Comparison of ENCODE assay signal across 13 cellular contexts in the genomic region with DNA sequence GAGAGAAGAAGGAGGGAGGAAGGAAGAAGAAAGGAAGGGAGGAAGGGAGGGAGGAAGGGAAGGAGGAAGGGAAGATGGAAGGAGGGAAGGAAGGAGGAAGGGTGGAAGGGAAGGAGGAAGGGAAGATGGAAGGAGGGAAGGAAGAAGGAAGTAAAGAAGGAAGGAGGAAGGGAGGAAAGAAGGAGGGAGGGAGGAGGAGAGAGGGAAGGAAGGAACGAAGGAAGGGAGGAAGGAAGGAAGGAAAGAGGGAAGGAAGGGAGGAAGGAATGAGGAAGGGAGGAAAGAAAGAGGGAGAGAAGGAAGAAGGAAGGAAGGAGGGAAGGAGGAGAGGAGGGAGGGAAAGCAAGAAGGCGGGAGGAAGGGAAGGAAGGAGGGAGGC. TPM values are rescaled to one million over a fixed set of nuclear protein-coding genes. Genes with fewer than 3 reads are reported as not detected.
DNase-seq lines count a peak whose midpoint lies in the region; ATAC-seq and TF ChIP-seq lines count a peak whose summit lies in the region.
"Had no signal": no experiment of that assay in that cellular context is flagged by ENCODE, and none has a peak within 500 bp of the region (broad histone marks: within the 10 kb centered on the region; RNA-seq: fewer than 3 reads in every experiment).

No MANE protein-coding gene starts in this region.

- peak overlapping the region; percentile 18 for H3K27ac ChIP-seq in right cardiac atrium (ENCODE audit: low read length)
- no peak overlapping the region for H3K27ac ChIP-seq in fibroblast of lung (ENCODE audit: insufficient read depth, low read length)
- no peak overlapping the region for H3K27ac ChIP-seq in osteoblast (ENCODE audit: low read depth, low read length)

- DNase-seq in right cardiac atrium (no peak), Right ventricle myocardium inferior (ENCODE audit: missing footprints) (no peak), fibroblast of lung (ENCODE audit: low read depth in 2 of 2) (no peak), osteoblast (ENCODE audit: insufficient read length, low spot score, missing footprints) (no peak), NCI-H1048 (lab: John Stamatoyannopoulos, UW) (no peak), DMS53 (lab: John Stamatoyannopoulos, UW) (no peak)
- no peak for DNase-seq in activated naive CD4-positive, alpha-beta T cell treated with Interleukin-2 at 50 U/mL for 16 hours
- DNase-seq: NCI-H2227 treated with DMSO at 0.1 percent for 48 hours, SW 1271 had no signal

- H4K20me1 ChIP-seq in fibroblast of lung (ENCODE audit: control insufficient read depth, extremely low read depth, insufficient read depth, low read length) (no peaks in the 10 kb centered on the region), osteoblast (ENCODE audit: insufficient read depth, low read length) (no peaks in the 10 kb centered on the region)

- WGBS in right cardiac atrium = 47% methylated on average over 2 of the region's 2 CpGs

- H3K9ac ChIP-seq in fibroblast of lung (ENCODE audit: insufficient read depth, low read length) = no peak overlapping the region

- H3K4me3 ChIP-seq in right cardiac atrium (ENCODE audit: low read length) (no peak overlapping the region), fibroblast of lung (replicated peaks in 1 of 4; ENCODE audit: control extremely low read depth in 1 of 4, insufficient read depth in 1 of 4, low read depth in 3 of 4, low read length in 4 of 4) (no peak overlapping the region), osteoblast (ENCODE audit: insufficient read depth, low read length) (no peak overlapping the region)

- TF ChIP-seq CTCF in fibroblast of lung (conservative IDR thresholded peaks at IDR 0.05 in 1 of 2, IDR thresholded peaks at IDR 0.05 in 1 of 2; ENCODE audit: low read depth in 1 of 2, low read length in 2 of 2) = no peak
- TF ChIP-seq CTCF in osteoblast (IDR thresholded peaks at IDR 0.05; ENCODE audit: extremely low read depth, low read depth, low read length) = no peak

- H3K79me2 ChIP-seq in fibroblast of lung (ENCODE audit: control insufficient read depth, insufficient read depth, low read length) (no peaks in the 10 kb centered on the region), osteoblast (ENCODE audit: insufficient read depth, low read length) (no peaks in the 10 kb centered on the region)

- H2AFZ ChIP-seq in fibroblast of lung (ENCODE audit: low read length) (peak overlapping the region; percentile 68), osteoblast (ENCODE audit: low read length) (peak overlapping the region; percentile 79)

- no peaks in the 10 kb centered on the region for H3K9me3 ChIP-seq in right cardiac atrium (ENCODE audit: control insufficient read depth, low read length)
- no peaks in the 10 kb centered on the region for H3K9me3 ChIP-seq in fibroblast of lung (ENCODE audit: control insufficient read depth, insufficient read depth, low read depth, low read length)
- no peaks in the 10 kb centered on the region for H3K9me3 ChIP-seq in osteoblast (ENCODE audit: low read depth, low read length)

- ATAC-seq in right cardiac atrium (no peak), Right ventricle myocardium inferior (no peak), HG03175 (IDR thresholded peaks at IDR 0.05; ENCODE audit: unreplicated experiment) (no peak)
- ATAC-seq: activated CD4-positive, CD25-positive, alpha-beta regulatory T cell treated with anti-CD3 and anti-CD28 coated beads, Interleukin-2, amount 50 U/mL, for 24 hours had no signal

- H3K4me2 ChIP-seq in fibroblast of lung (ENCODE audit: extremely low read depth, insufficient read depth, low read length) (no peak overlapping the region), osteoblast (ENCODE audit: insufficient read depth, low read length) (peak overlapping the region; percentile 79)

- intact Hi-C loops in right cardiac atrium (cut with DNase I) (no loop called here), Right ventricle myocardium inferior (cut with DNase I) (loop anchor here (5.0 kb wide), 1 partner anchor 80 kb away; no protein-coding TSS in a partner anchor)

- H3K36me3 ChIP-seq in fibroblast of lung (ENCODE audit: control insufficient read depth, insufficient read depth, low read length) (no peaks in the 10 kb centered on the region), osteoblast (ENCODE audit: insufficient read depth, low read length) (no peaks in the 10 kb centered on the region)
- H3K36me3 ChIP-seq: MG63 had no signal

- H3K27me3 ChIP-seq in right cardiac atrium (ENCODE audit: control insufficient read depth, insufficient read depth) (no peaks in the 10 kb centered on the region), fibroblast of lung (ENCODE audit: control insufficient read depth, insufficient read depth, low read length) (no peaks in the 10 kb centered on the region), osteoblast (ENCODE audit: insufficient read depth, low read length) (no peaks in the 10 kb centered on the region)
- H3K27me3 ChIP-seq: MG63 had no signal

- H3K4me1 ChIP-seq in right cardiac atrium (ENCODE audit: control insufficient read depth, insufficient read depth, low read length) = peaks cover 9% of the 10 kb centered on the region
- peaks cover 19% of the 10 kb centered on the region for H3K4me1 ChIP-seq in fibroblast of lung (ENCODE audit: control insufficient read depth, extremely low read depth, insufficient read depth, low read length)
- H3K4me1 ChIP-seq in osteoblast (ENCODE audit: insufficient read depth, low read length) = peaks cover 48% of the 10 kb centered on the region

RNA-seq across cellular contexts. Expression of a gene that starts 31.9 kb away (rescaled TPM):
- total RNA-seq in right cardiac atrium = 10 to 100 TPM in 2 of 4 donors, 1 to 10 TPM in 2; 7.5 to 16.3 (median 12.5) TPM
- polyA plus RNA-seq in right cardiac atrium = 11.0 TPM
- 23.1 TPM for total RNA-seq in Right ventricle myocardium inferior
- total RNA-seq in fibroblast of lung = not detected in 2 replicates
- not detected in 2 replicates for polyA plus RNA-seq in fibroblast of lung
- polyA plus RNA-seq in fibroblast of lung (2012) = not detected in 2 replicates
- polyA minus RNA-seq in fibroblast of lung (ENCODE audit: low replicate concordance) = not detected in 2 replicates
- total RNA-seq in osteoblast = under 0.01 TPM in 1 of 2 replicates, not detected in the other
- polyA plus RNA-seq: AG04450 had no signal
